ENCODE assay signal across 27 cellular contexts in genomic region chr21:43942201-43942600, GRCh38.
"Had no signal": no experiment of that assay in that cellular context is flagged by ENCODE, and none has a peak within 500 bp of the region (broad histone marks: within the 10 kb centered on the region; RNA-seq: fewer than 3 reads in every experiment).

No MANE protein-coding gene starts in this region.

- H3K36me3 Mint-ChIP-seq: natural killer cell, neural progenitor cell had no signal

- ATAC-seq: natural killer cell; pancreas; right lobe of liver; stimulated activated effector memory CD8-positive, alpha-beta T cell treated with anti-CD3 and anti-CD28 coated beads, Interleukin-12 subunit alpha, Interleukin-12 subunit beta, amount 100 ng/mL, for 72 hours; stimulated activated naive B cell treated with anti-CD40 and anti-IgM and Interleukin-4, amounts not matched to agents 10 μg/mL and 1 μg/mL and 100 μg/mL, for 72 hours had no signal

- H3K4me1 ChIP-seq: pancreas had no signal

- H3K36me3 ChIP-seq: neural progenitor cell, neutrophil, pancreas, prostate gland, right atrium auricular region, right lobe of liver, thyroid gland had no signal

- H3K4me3 Mint-ChIP-seq: natural killer cell; nephron; neural progenitor cell; stimulated activated effector memory CD8-positive, alpha-beta T cell treated with anti-CD3 and anti-CD28 coated beads, Interleukin-12 subunit alpha, Interleukin-12 subunit beta, amount 100 ng/mL, for 72 hours; stimulated activated naive B cell treated with anti-CD40 and anti-IgM and Interleukin-4, amounts not matched to agents 10 μg/mL and 1 μg/mL and 100 μg/mL, for 72 hours; stimulated activated naive CD8-positive, alpha-beta T cell treated with anti-CD3 and anti-CD28 coated beads, Interleukin-15, Interleukin-2, amounts not matched to agents 100 ng/mL and 50 ng/mL, for 24 hours had no signal

- H3K9me3 Mint-ChIP-seq: natural killer cell; nephron; neural progenitor cell; stimulated activated effector memory CD8-positive, alpha-beta T cell treated with anti-CD3 and anti-CD28 coated beads, Interleukin-12 subunit alpha, Interleukin-12 subunit beta, amount 100 ng/mL, for 72 hours; stimulated activated naive CD8-positive, alpha-beta T cell treated with anti-CD3 and anti-CD28 coated beads, Interleukin-15, Interleukin-2, amounts not matched to agents 100 ng/mL and 50 ng/mL, for 24 hours had no signal

- H3K27ac Mint-ChIP-seq: natural killer cell; nephron; neural progenitor cell; stimulated activated effector memory CD8-positive, alpha-beta T cell treated with anti-CD3 and anti-CD28 coated beads, Interleukin-12 subunit alpha, Interleukin-12 subunit beta, amount 100 ng/mL, for 72 hours; stimulated activated naive CD8-positive, alpha-beta T cell treated with anti-CD3 and anti-CD28 coated beads, Interleukin-15, Interleukin-2, amounts not matched to agents 100 ng/mL and 50 ng/mL, for 24 hours had no signal

- H3K9me3 ChIP-seq: neutrophil, pancreas, prostate gland, right atrium auricular region, right lobe of liver, sigmoid colon, stomach, thoracic aorta, thyroid gland, tibial nerve, upper lobe of left lung, vagina had no signal

- H3K27me3 ChIP-seq: neural progenitor cell, neutrophil, pancreas, right atrium auricular region, right lobe of liver, sigmoid colon, stomach, thyroid gland, tibial nerve, upper lobe of left lung, vagina had no signal

- H3K4me3 ChIP-seq: neural progenitor cell, pancreas, prostate gland, right atrium auricular region, right lobe of liver, sigmoid colon, stomach, thoracic aorta, thyroid gland, tibial nerve, upper lobe of left lung, vagina had no signal

- H3K27me3 Mint-ChIP-seq: stimulated activated naive B cell treated with anti-CD40 and anti-IgM and Interleukin-4, amounts not matched to agents 10 μg/mL and 1 μg/mL and 100 μg/mL, for 72 hours; stimulated activated naive CD8-positive, alpha-beta T cell treated with anti-CD3 and anti-CD28 coated beads, Interleukin-15, Interleukin-2, amounts not matched to agents 100 ng/mL and 50 ng/mL, for 24 hours had no signal

- DNase-seq: natural killer cell; nucleus accumbens; retina; right lobe of liver; sigmoid colon; small intestine; stimulated activated CD4-positive, alpha-beta T cell treated with anti-CD3 and anti-CD28 coated beads, Interleukin-15, amount 100 ng/mL, for 24 hours; stimulated activated CD4-positive, alpha-beta T cell treated with anti-CD3 and anti-CD28 coated beads, Interleukin-2, amount 100 ng/mL, for 24 hours; stimulated activated CD4-positive, alpha-beta T cell treated with anti-CD3 and anti-CD28 coated beads, Interleukin-2, amount 100 ng/mL, for 48 hours; stimulated activated CD4-positive, alpha-beta T cell treated with anti-CD3 and anti-CD28 coated beads, Interleukin-4, amount 100 ng/mL, for 24 hours; stimulated activated naive B cell treated with anti-CD40 and anti-IgM and Interleukin-4, amounts not matched to agents 10 μg/mL and 1 μg/mL and 100 μg/mL, for 72 hours; stimulated activated naive CD4-positive, alpha-beta T cell treated with Interleukin-2 at 50 U/mL for 16 hours; stomach; thyroid gland; trophoblast cell had no signal

- H3K27ac ChIP-seq: neural progenitor cell, neutrophil, pancreas, prostate gland, right atrium auricular region, right lobe of liver, sigmoid colon, stomach, thoracic aorta, thyroid gland, tibial nerve, upper lobe of left lung, vagina had no signal
